In genomic region chr12:79422060-79422812, GRCh38 we compare ENCODE assay signal across 18 cellular contexts.
A peak's percentile ranks its signal among the peaks of the same experiment; 100 is the strongest.
DNase-seq lines count a peak whose midpoint lies in the region; FAIRE-seq and TF ChIP-seq lines count a peak whose summit lies in the region.
"Had no signal": no experiment of that assay in that cellular context is flagged by ENCODE, and none has a peak within 500 bp of the region (broad histone marks: within the 10 kb centered on the region; RNA-seq: fewer than 3 reads in every experiment).

No MANE protein-coding gene starts in this region.

- H4K20me1 ChIP-seq in hepatocyte (ENCODE audit: insufficient read depth, poor library complexity, severe bottlenecking), result no peaks in the 10 kb centered on the region
- H4K20me1 ChIP-seq: BLaER1 had no signal

- no peak overlapping the region for H3K27ac Mint-ChIP-seq in activated T-helper 1 cell treated with anti-CD3 and anti-CD28 coated beads, Interleukin-12 subunit alpha, Interleukin-12 subunit beta, Interleukin-2, Interleukin-4 antibody, amounts not matched to agents 30 ng/mL and 10 ng/mL and 1 ng/mL, durations not matched to agents 14 hours and 24 hours and 36 hours
- H3K27ac Mint-ChIP-seq: activated B cell treated with CpG ODN at 0.5 μM for 24 hours; activated CD8-positive, alpha-beta memory T cell treated with anti-CD3 and anti-CD28 coated beads, Interleukin-2, amount 10 ng/mL, durations not matched to agents 7 days and 5 days; activated naive CD4-positive, alpha-beta T cell treated with anti-CD3 and anti-CD28 coated beads, Interleukin-2, amount 10 ng/mL, durations not matched to agents 7 days and 5 days had no signal

- H3K27me3 ChIP-seq in brain microvascular endothelial cell (replicated peaks) (no peaks in the 10 kb centered on the region), hepatocyte (no peaks in the 10 kb centered on the region)
- H3K27me3 ChIP-seq: BLaER1, esophagus muscularis mucosa had no signal

- DNase-seq in brain microvascular endothelial cell, result no peak
- no peak for DNase-seq in hepatocyte (ENCODE audit: low spot score)
- DNase-seq in activated T-helper 1 cell treated with anti-CD3 and anti-CD28 coated beads, Interleukin-12 subunit alpha, Interleukin-12 subunit beta, Interleukin-2, Interleukin-4 antibody, amounts not matched to agents 30 ng/mL and 10 ng/mL and 1 ng/mL, durations not matched to agents 14 hours and 24 hours and 36 hours (ENCODE audit: low spot score), result no peak
- no peak for DNase-seq in T-helper 9 cell
- DNase-seq in GM03348 (ENCODE audit: low spot score), result no peak
- no peak for DNase-seq in NCI-H1930 (lab: John Stamatoyannopoulos, UW)
- DNase-seq: activated B cell treated with CpG ODN at 0.5 μM for 24 hours; activated CD8-positive, alpha-beta memory T cell treated with anti-CD3 and anti-CD28 coated beads, Interleukin-2, amount 10 ng/mL, durations not matched to agents 7 days and 5 days; activated naive CD4-positive, alpha-beta T cell treated with anti-CD3 and anti-CD28 coated beads, Interleukin-2, amount 10 ng/mL, durations not matched to agents 7 days and 5 days; caudate nucleus; KG1; NCI-H1436 treated with DMSO at 0.1 percent for 48 hours; NCI-H446 treated with DMSO at 0.1 percent for 48 hours; OCI-M1 had no signal

- FAIRE-seq in G401.6 (lab: Jason Lieb, UNC), result peak; percentile 15

- H3K9me3 ChIP-seq in hepatocyte (ENCODE audit: low read depth), result no peaks in the 10 kb centered on the region
- H3K9me3 ChIP-seq: BLaER1, esophagus muscularis mucosa had no signal

- H3K36me3 ChIP-seq in brain microvascular endothelial cell (replicated peaks) (no peaks in the 10 kb centered on the region), hepatocyte (replicated peaks; ENCODE audit: insufficient read depth, low read depth) (no peaks in the 10 kb centered on the region)
- H3K36me3 ChIP-seq: BLaER1, esophagus muscularis mucosa had no signal

- no peak overlapping the region for H3K4me3 Mint-ChIP-seq in activated T-helper 1 cell treated with anti-CD3 and anti-CD28 coated beads, Interleukin-12 subunit alpha, Interleukin-12 subunit beta, Interleukin-2, Interleukin-4 antibody, amounts not matched to agents 30 ng/mL and 10 ng/mL and 1 ng/mL, durations not matched to agents 14 hours and 24 hours and 36 hours
- H3K4me3 Mint-ChIP-seq: activated B cell treated with CpG ODN at 0.5 μM for 24 hours; activated CD8-positive, alpha-beta memory T cell treated with anti-CD3 and anti-CD28 coated beads, Interleukin-2, amount 10 ng/mL, durations not matched to agents 7 days and 5 days; activated naive CD4-positive, alpha-beta T cell treated with anti-CD3 and anti-CD28 coated beads, Interleukin-2, amount 10 ng/mL, durations not matched to agents 7 days and 5 days had no signal

- H3K4me3 ChIP-seq in brain microvascular endothelial cell (ENCODE audit: low read depth, low read length), result no peak overlapping the region
- H3K4me3 ChIP-seq in hepatocyte, result no peak overlapping the region
- H3K4me3 ChIP-seq: BLaER1, esophagus muscularis mucosa had no signal

- no peaks in the 10 kb centered on the region for H3K9me2 ChIP-seq in hepatocyte (replicated peaks; ENCODE audit: insufficient read depth)

- no peaks in the 10 kb centered on the region for H3K4me1 Mint-ChIP-seq in activated T-helper 1 cell treated with anti-CD3 and anti-CD28 coated beads, Interleukin-12 subunit alpha, Interleukin-12 subunit beta, Interleukin-2, Interleukin-4 antibody, amounts not matched to agents 30 ng/mL and 10 ng/mL and 1 ng/mL, durations not matched to agents 14 hours and 24 hours and 36 hours (ENCODE audit: low read depth)
- H3K4me1 Mint-ChIP-seq: activated B cell treated with CpG ODN at 0.5 μM for 24 hours; activated CD8-positive, alpha-beta memory T cell treated with anti-CD3 and anti-CD28 coated beads, Interleukin-2, amount 10 ng/mL, durations not matched to agents 7 days and 5 days; activated naive CD4-positive, alpha-beta T cell treated with anti-CD3 and anti-CD28 coated beads, Interleukin-2, amount 10 ng/mL, durations not matched to agents 7 days and 5 days had no signal

- TF ChIP-seq CTCF in brain microvascular endothelial cell (IDR thresholded peaks at IDR 0.05; ENCODE audit: low read depth, low read length, missing control alignments) (no peak), hepatocyte (IDR thresholded peaks at IDR 0.05; ENCODE audit: poor library complexity) (no peak)

- peaks cover 26% of the 10 kb centered on the region for H3K4me1 ChIP-seq in hepatocyte (ENCODE audit: insufficient read depth)
- H3K4me1 ChIP-seq: BLaER1 had no signal

- in situ Hi-C loops in brain microvascular endothelial cell (cut with HindIII; ENCODE audit: low pct_ligation_motif_present, low sequenced_read_pairs), result loop anchor here (25.0 kb wide), 1 partner anchor 765 kb away; no protein-coding TSS in a partner anchor

- H3K4me2 ChIP-seq in hepatocyte, result no peak overlapping the region
- H3K4me2 ChIP-seq: BLaER1 had no signal

- H2AFZ ChIP-seq in hepatocyte, result no peak overlapping the region

- no peaks in the 10 kb centered on the region for H3K27me3 Mint-ChIP-seq in activated T-helper 1 cell treated with anti-CD3 and anti-CD28 coated beads, Interleukin-12 subunit alpha, Interleukin-12 subunit beta, Interleukin-2, Interleukin-4 antibody, amounts not matched to agents 30 ng/mL and 10 ng/mL and 1 ng/mL, durations not matched to agents 14 hours and 24 hours and 36 hours (ENCODE audit: insufficient read depth)
- H3K27me3 Mint-ChIP-seq: activated B cell treated with CpG ODN at 0.5 μM for 24 hours; activated CD8-positive, alpha-beta memory T cell treated with anti-CD3 and anti-CD28 coated beads, Interleukin-2, amount 10 ng/mL, durations not matched to agents 7 days and 5 days had no signal

- no peaks in the 10 kb centered on the region for H3K79me2 ChIP-seq in hepatocyte

- WGBS in hepatocyte (ENCODE audit: low lambda C conversion rate, missing lambda C conversion rate), result 65% methylated on average over 3 of the region's 3 CpGs

- peak overlapping the region; percentile 59 for H3K27ac ChIP-seq in brain microvascular endothelial cell
- H3K27ac ChIP-seq in hepatocyte, result peak overlapping the region; percentile 56
- peak overlapping the region; percentile 33 for H3K27ac ChIP-seq in temporal lobe (ENCODE audit: low read depth, low read length)
- H3K27ac ChIP-seq: BLaER1 had no signal

- no peaks in the 10 kb centered on the region for H3K9me3 Mint-ChIP-seq in activated T-helper 1 cell treated with anti-CD3 and anti-CD28 coated beads, Interleukin-12 subunit alpha, Interleukin-12 subunit beta, Interleukin-2, Interleukin-4 antibody, amounts not matched to agents 30 ng/mL and 10 ng/mL and 1 ng/mL, durations not matched to agents 14 hours and 24 hours and 36 hours
- H3K9me3 Mint-ChIP-seq: activated B cell treated with CpG ODN at 0.5 μM for 24 hours; activated naive CD4-positive, alpha-beta T cell treated with anti-CD3 and anti-CD28 coated beads, Interleukin-2, amount 10 ng/mL, durations not matched to agents 7 days and 5 days had no signal

- no peaks in the 10 kb centered on the region for H3K36me3 Mint-ChIP-seq in activated T-helper 1 cell treated with anti-CD3 and anti-CD28 coated beads, Interleukin-12 subunit alpha, Interleukin-12 subunit beta, Interleukin-2, Interleukin-4 antibody, amounts not matched to agents 30 ng/mL and 10 ng/mL and 1 ng/mL, durations not matched to agents 14 hours and 24 hours and 36 hours (ENCODE audit: low read depth)
- H3K36me3 Mint-ChIP-seq: activated CD8-positive, alpha-beta memory T cell treated with anti-CD3 and anti-CD28 coated beads, Interleukin-2, amount 10 ng/mL, durations not matched to agents 7 days and 5 days; activated naive CD4-positive, alpha-beta T cell treated with anti-CD3 and anti-CD28 coated beads, Interleukin-2, amount 10 ng/mL, durations not matched to agents 7 days and 5 days had no signal

- intact Hi-C loops in activated T-helper 1 cell treated with anti-CD3 and anti-CD28 coated beads, Interleukin-12 subunit alpha, Interleukin-12 subunit beta, Interleukin-2, Interleukin-4 antibody, amounts not matched to agents 30 ng/mL and 10 ng/mL and 1 ng/mL, durations not matched to agents 14 hours and 24 hours and 36 hours (cut with micrococcal nuclease), result no loop called here
